ENCODE assay signal across 9 cellular contexts in the genomic region with DNA sequence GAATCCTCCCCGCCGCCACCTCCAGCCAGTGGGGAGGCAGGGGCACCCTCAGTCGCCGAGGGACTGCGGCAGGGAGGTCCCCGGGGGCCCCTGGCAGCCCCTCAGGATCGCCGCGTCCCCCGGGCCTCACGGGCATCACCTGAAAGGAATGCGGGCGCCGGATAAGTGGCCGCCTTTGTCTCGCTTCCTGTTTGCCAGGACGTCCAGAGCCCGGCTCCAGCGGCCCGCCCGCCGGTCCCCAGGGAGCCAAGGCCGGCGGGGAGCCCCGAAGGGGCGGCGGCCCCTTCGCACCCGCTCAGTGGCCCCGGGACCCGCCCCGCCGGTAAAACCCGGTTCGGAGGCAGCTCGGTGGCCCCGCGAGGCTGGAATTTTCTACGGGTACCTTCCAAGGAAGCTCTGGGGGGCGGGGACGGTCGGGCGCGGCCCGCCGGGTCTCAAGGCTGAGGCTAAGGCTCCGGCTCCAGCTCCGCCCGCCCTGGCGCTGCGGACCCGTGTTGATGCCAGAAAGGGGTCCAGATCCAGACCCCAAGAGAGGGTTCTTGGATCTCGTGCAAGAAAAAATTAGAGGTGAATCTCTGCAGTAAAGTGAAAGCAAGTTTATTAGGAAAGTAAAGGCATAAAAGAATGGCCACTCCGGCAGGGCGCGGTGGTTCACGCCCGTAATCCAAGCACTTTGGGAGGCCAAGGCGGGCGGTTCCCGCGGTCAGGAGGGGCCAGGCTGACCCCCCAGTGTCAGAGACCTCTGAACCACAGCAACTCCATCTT. TPM values are rescaled to one million over a fixed set of nuclear protein-coding genes. Genes with fewer than 3 reads are reported as not detected.
A peak's percentile ranks its signal among the peaks of the same experiment; 100 is the strongest.
DNase-seq lines count a peak whose midpoint lies in the region; ATAC-seq and TF ChIP-seq lines count a peak whose summit lies in the region.
"Had no signal": no experiment of that assay in that cellular context is flagged by ENCODE, and none has a peak within 500 bp of the region (broad histone marks: within the 10 kb centered on the region; RNA-seq: fewer than 3 reads in every experiment).

No MANE protein-coding gene starts in this region.

- ATAC-seq in HG03175 (IDR thresholded peaks at IDR 0.05; ENCODE audit: unreplicated experiment) = no peak

- H3K36me3 ChIP-seq in left ventricle myocardium inferior (peaks cover 35% of the 10 kb centered on the region), parathyroid adenoma (ENCODE audit: control insufficient read depth, insufficient read depth, low read length) (no peaks in the 10 kb centered on the region)

- intact Hi-C loops in left ventricle myocardium inferior (cut with micrococcal nuclease) = no loop called here

- no peak overlapping the region for H3K9ac ChIP-seq in parathyroid adenoma

- no peak for TF ChIP-seq CTCF in left ventricle myocardium inferior (IDR thresholded peaks at IDR 0.05; ENCODE audit: borderline replicate concordance)
- TF ChIP-seq CTCF in parathyroid adenoma (IDR thresholded peaks at IDR 0.05) = no peak

- H3K27ac ChIP-seq in angular gyrus (ENCODE audit: low read depth, low read length) (peak overlapping the region; percentile 3), left ventricle myocardium inferior (replicated peaks) (peak overlapping the region; percentile 97), parathyroid adenoma (peak overlapping the region; percentile 61)

- H3K4me2 ChIP-seq in parathyroid adenoma (ENCODE audit: low read length) = no peak overlapping the region

- no peaks in the 10 kb centered on the region for H3K79me2 ChIP-seq in parathyroid adenoma

- H3K4me3 ChIP-seq in left ventricle myocardium inferior (peak overlapping the region; percentile 57), parathyroid adenoma (ENCODE audit: low read depth, low read length) (no peak overlapping the region)

- H3K27me3 ChIP-seq in left ventricle myocardium inferior (ENCODE audit: low read depth) (no peaks in the 10 kb centered on the region), parathyroid adenoma (ENCODE audit: control insufficient read depth, insufficient read depth, low read length) (no peaks in the 10 kb centered on the region)

- no peak overlapping the region for H2AFZ ChIP-seq in parathyroid adenoma

- DNase-seq in AG20443 (ENCODE audit: low spot score) (peak; percentile 65), left ventricle myocardium inferior (peak; percentile 69), A172 (ENCODE audit: low spot score) (no peak), NOMO-1 (lab: John Stamatoyannopoulos, UW; ENCODE audit: unreplicated experiment in 2 of 2) (no peak)
- no peak for DNase-seq in effector CD4-positive, alpha-beta T cell
- DNase-seq: activated naive CD8-positive, alpha-beta T cell treated with anti-CD3 and anti-CD28 coated beads, Interleukin-2, amount 10 ng/mL, durations not matched to agents 7 days and 5 days had no signal

- H3K4me1 ChIP-seq in left ventricle myocardium inferior = peaks cover 72% of the 10 kb centered on the region
- no peaks in the 10 kb centered on the region for H3K4me1 ChIP-seq in parathyroid adenoma

- H3K9me3 ChIP-seq in left ventricle myocardium inferior (replicated peaks) (no peaks in the 10 kb centered on the region), parathyroid adenoma (ENCODE audit: control insufficient read depth, low read length) (no peaks in the 10 kb centered on the region)

RNA-seq across cellular contexts. Expression of a gene that starts 12.6 kb away (rescaled TPM):
- 223 TPM for total RNA-seq in left ventricle myocardium inferior
- total RNA-seq in A172 (2014; rRNA removed; shearing (Covaris generic)) = 178 and 257 TPM in 2 replicates
- total RNA-seq: activated naive CD8-positive, alpha-beta T cell treated with anti-CD3 and anti-CD28 coated beads, Interleukin-2, amount 10 ng/mL, durations not matched to agents 7 days and 5 days had no signal

RNA-seq across cellular contexts. Expression of a gene that starts 28.6 kb away (rescaled TPM):
- 0.44 TPM for total RNA-seq in left ventricle myocardium inferior
- total RNA-seq in A172 (2014; rRNA removed; shearing (Covaris generic)) = not detected in 2 replicates
- total RNA-seq: activated naive CD8-positive, alpha-beta T cell treated with anti-CD3 and anti-CD28 coated beads, Interleukin-2, amount 10 ng/mL, durations not matched to agents 7 days and 5 days had no signal

RNA-seq across cellular contexts. Expression of a gene that starts 55.7 kb away (rescaled TPM):
- 36.4 TPM for total RNA-seq in left ventricle myocardium inferior
- 62.2 and 62.7 TPM in 2 replicates for total RNA-seq in A172 (2014; rRNA removed; shearing (Covaris generic))

Comparison
In these comparisons a context has a peak if more than half of its experiments do, and no peak if none do; other contexts are left out.
1. DNase-seq: peak in AG20443 (single experiment) and left ventricle myocardium inferior (single experiment); none in A172 (single experiment), NOMO-1 (0 of 2) and effector CD4-positive, alpha-beta T cell (single experiment).
2. H3K27ac ChIP-seq: peak in every context shown above with its lines; median percentile 97 in left ventricle myocardium inferior; 61 in parathyroid adenoma; 3 in angular gyrus.